Comparison of ENCODE assay signal across 25 cellular contexts in the genomic region with DNA sequence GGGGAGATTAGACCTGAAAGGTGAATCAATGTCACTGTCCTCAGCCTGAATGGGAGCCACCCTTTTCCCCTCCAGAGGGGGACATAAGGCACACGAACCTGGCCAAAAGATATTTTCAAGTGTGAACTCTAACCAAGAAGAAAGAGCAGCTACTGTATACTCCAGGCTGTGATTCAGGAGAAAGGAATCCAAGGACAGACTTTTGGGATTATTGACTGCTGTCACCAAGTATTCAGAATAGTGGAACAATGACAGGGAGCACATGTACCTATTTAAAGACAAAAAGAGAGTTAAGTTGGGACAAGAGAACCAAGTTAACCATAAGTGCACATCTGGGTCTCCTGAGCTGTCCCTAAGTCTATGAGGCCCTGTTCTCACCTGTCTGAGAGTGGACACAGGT. TPM values are rescaled to one million over a fixed set of nuclear protein-coding genes. Genes with fewer than 3 reads are reported as not detected.
DNase-seq lines count a peak whose midpoint lies in the region; ATAC-seq and TF ChIP-seq lines count a peak whose summit lies in the region.
"Had no signal": no experiment of that assay in that cellular context is flagged by ENCODE, and none has a peak within 500 bp of the region (broad histone marks: within the 10 kb centered on the region; RNA-seq: fewer than 3 reads in every experiment).

No MANE protein-coding gene starts in this region.

- no peak overlapping the region for H3K27ac Mint-ChIP-seq in T-helper 2 cell treated with Interferon-gamma antibody and Interleukin-4, amounts not matched to agents 5 μg/mL and 100 μg/mL, for 36 hours
- peak overlapping the region in 1 of 8 donors; percentile 43 for H3K27ac Mint-ChIP-seq in CD8-positive, alpha-beta memory T cell
- no peak overlapping the region for H3K27ac Mint-ChIP-seq in nephron
- no peak overlapping the region for H3K27ac Mint-ChIP-seq in activated CD8-positive, alpha-beta memory T cell treated with anti-CD3 and anti-CD28 coated beads, Interleukin-2, amount 10 ng/mL, durations not matched to agents 7 days and 5 days

- no peak for TF ChIP-seq CTCF in WERI-Rb-1 (IDR thresholded peaks at IDR 0.05; ENCODE audit: low read depth, low read length)
- no peak for TF ChIP-seq CTCF in nephron (IDR thresholded peaks at IDR 0.05; ENCODE audit: unreplicated experiment in 3 of 3)

- peaks cover 10% of the 10 kb centered on the region for H3K4me1 Mint-ChIP-seq in T-helper 2 cell treated with Interferon-gamma antibody and Interleukin-4, amounts not matched to agents 5 μg/mL and 100 μg/mL, for 36 hours (ENCODE audit: low read depth)
- peaks cover 13 to 26% (median 17%) of the 10 kb centered on the region in 3 donors for H3K4me1 Mint-ChIP-seq in CD8-positive, alpha-beta memory T cell
- H3K4me1 Mint-ChIP-seq in nephron = peaks cover 17% of the 10 kb centered on the region
- peaks cover 25% of the 10 kb centered on the region for H3K4me1 Mint-ChIP-seq in activated CD8-positive, alpha-beta memory T cell treated with anti-CD3 and anti-CD28 coated beads, Interleukin-2, amount 10 ng/mL, durations not matched to agents 7 days and 5 days

- H3K4me3 Mint-ChIP-seq in T-helper 2 cell treated with Interferon-gamma antibody and Interleukin-4, amounts not matched to agents 5 μg/mL and 100 μg/mL, for 36 hours = peak overlapping the region; percentile 90
- H3K4me3 Mint-ChIP-seq in CD8-positive, alpha-beta memory T cell = peak overlapping the region in 4 of 7 donors; percentile 25 to 77 (median 47)
- H3K4me3 Mint-ChIP-seq in nephron = peak overlapping the region; percentile 55 to 92 (median 69)
- no peak overlapping the region for H3K4me3 Mint-ChIP-seq in activated CD8-positive, alpha-beta memory T cell treated with anti-CD3 and anti-CD28 coated beads, Interleukin-2, amount 10 ng/mL, durations not matched to agents 7 days and 5 days

- H3K23ac ChIP-seq in mesenchymal stem cell (ENCODE audit: low read length in 2 of 2) = no peak overlapping the region

- no peak overlapping the region for H3K4me3 ChIP-seq in CD8-positive, alpha-beta memory T cell (ENCODE audit: low read length)
- H3K4me3 ChIP-seq in WERI-Rb-1 (ENCODE audit: low read depth, low read length) (no peak overlapping the region), mesenchymal stem cell (ENCODE audit: insufficient read depth in 1 of 2, low read depth in 1 of 2, low read length in 2 of 2) (no peak overlapping the region)
- H3K4me3 ChIP-seq: gastroesophageal sphincter, mucosa of descending colon, pancreas, transverse colon had no signal

- H3K4me2 ChIP-seq in mesenchymal stem cell (ENCODE audit: low read length, poor library complexity, severe bottlenecking) = no peak overlapping the region

- no peak overlapping the region for H4K8ac ChIP-seq in mesenchymal stem cell (ENCODE audit: low read length)

- no peak overlapping the region for H2BK15ac ChIP-seq in mesenchymal stem cell (ENCODE audit: low read depth, poor library complexity, severe bottlenecking)

- no peak overlapping the region for H2BK120ac ChIP-seq in mesenchymal stem cell (ENCODE audit: low read depth, low read length)

- no peak overlapping the region for H3K18ac ChIP-seq in mesenchymal stem cell (ENCODE audit: low read depth in 1 of 2, low read length in 2 of 2)

- POLR2A ChIA-PET in CD8-positive, alpha-beta memory T cell (lab: Charles Lee) = no interaction called here

- H2BK5ac ChIP-seq in mesenchymal stem cell (ENCODE audit: low read depth, low read length, poor library complexity, severe bottlenecking) = no peak overlapping the region

- no peak for DNase-seq in T-helper 2 cell treated with Interferon-gamma antibody and Interleukin-4, amounts not matched to agents 5 μg/mL and 100 μg/mL, for 36 hours (ENCODE audit: low spot score)
- no peak for DNase-seq in T-helper 2 cell
- no peak for DNase-seq in CD8-positive, alpha-beta memory T cell
- no peak for DNase-seq in WERI-Rb-1
- DNase-seq in mesenchymal stem cell = no peak
- DNase-seq in activated CD8-positive, alpha-beta memory T cell treated with anti-CD3 and anti-CD28 coated beads, Interleukin-2, amount 10 ng/mL, durations not matched to agents 7 days and 5 days = no peak
- DNase-seq: BE2C; GDM1; mucosa of descending colon; NCI-H1092; NCI-H2081 treated with DMSO at 0.1 percent for 48 hours; NCI-H510A treated with DMSO at 0.1 percent for 48 hours; pancreas; stimulated activated CD4-positive, alpha-beta T cell treated with anti-CD3 and anti-CD28 coated beads, Interleukin-1b, Interleukin-23, amount 100 ng/mL, for 48 hours; stimulated activated naive CD4-positive, alpha-beta T cell treated with Interleukin-2 at 50 U/mL for 16 hours; transverse colon had no signal

- H3K4me1 ChIP-seq in CD8-positive, alpha-beta memory T cell (ENCODE audit: insufficient read depth, low read length) = peaks cover 12% of the 10 kb centered on the region
- H3K4me1 ChIP-seq in mesenchymal stem cell (ENCODE audit: control insufficient read depth, insufficient read depth, low read depth, low read length) = peaks cover 12% of the 10 kb centered on the region
- H3K4me1 ChIP-seq: BE2C had no signal

- CTCF ChIA-PET in CD8-positive, alpha-beta memory T cell (lab: Charles Lee) = interaction anchor here (2.3 kb wide), 1 partner anchor 13 kb away, joined by 6 read pairs; no protein-coding TSS in a partner anchor
- CTCF ChIA-PET in activated CD8-positive, alpha-beta memory T cell treated with anti-CD3 and anti-CD28 coated beads, Interleukin-2, amount 10 ng/mL, durations not matched to agents 7 days and 5 days (lab: Charles Lee) = interaction anchor here (1.1 to 1.3 kb wide), 2 partner anchors 27 to 29 kb away, joined by 3 read pairs; no protein-coding TSS in a partner anchor

- WGBS in mesenchymal stem cell = 45% methylated on average over 1 of the region's 1 CpG

- H3K27me3 ChIP-seq in CD8-positive, alpha-beta memory T cell (ENCODE audit: insufficient read depth, low read length, poor library complexity, severe bottlenecking) = no peaks in the 10 kb centered on the region
- H3K27me3 ChIP-seq in WERI-Rb-1 (ENCODE audit: insufficient read depth, low read depth, severe bottlenecking) = no peaks in the 10 kb centered on the region
- no peaks in the 10 kb centered on the region for H3K27me3 ChIP-seq in mesenchymal stem cell (ENCODE audit: control insufficient read depth in 1 of 2, insufficient read depth in 1 of 2, low read length in 2 of 2)
- H3K27me3 ChIP-seq: BE2C, pancreas had no signal

- H3K9ac ChIP-seq in mesenchymal stem cell (ENCODE audit: low read length) = no peak overlapping the region
- H3K9ac ChIP-seq: KMS-11 had no signal

- no peak for ATAC-seq in activated CD8-positive, alpha-beta memory T cell treated with anti-CD3 and anti-CD28 coated beads, Interleukin-2, amount 10 ng/mL, durations not matched to agents 7 days and 5 days
- ATAC-seq in GM18873 (IDR thresholded peaks at IDR 0.05; ENCODE audit: low FRiP score, unreplicated experiment) = no peak
- ATAC-seq: esophagus mucosa, gastroesophageal sphincter, mucosa of descending colon, pancreas had no signal

- no peak overlapping the region for H2AFZ ChIP-seq in mesenchymal stem cell (ENCODE audit: low read depth, low read length)

- H3K27me3 Mint-ChIP-seq in T-helper 2 cell treated with Interferon-gamma antibody and Interleukin-4, amounts not matched to agents 5 μg/mL and 100 μg/mL, for 36 hours (ENCODE audit: low read depth) = no peaks in the 10 kb centered on the region
- H3K27me3 Mint-ChIP-seq in CD8-positive, alpha-beta memory T cell = peaks cover 0 to 1% of the 10 kb centered on the region in 2 donors
- peaks cover 13% of the 10 kb centered on the region for H3K27me3 Mint-ChIP-seq in nephron (ENCODE audit: low read depth)
- H3K27me3 Mint-ChIP-seq in activated CD8-positive, alpha-beta memory T cell treated with anti-CD3 and anti-CD28 coated beads, Interleukin-2, amount 10 ng/mL, durations not matched to agents 7 days and 5 days = no peaks in the 10 kb centered on the region
- H3K27me3 Mint-ChIP-seq: central memory CD8-positive, alpha-beta T cell had no signal

- no peak overlapping the region for H3K4ac ChIP-seq in mesenchymal stem cell (ENCODE audit: low read depth in 1 of 2, low read length in 2 of 2)

- no peak overlapping the region for H2AK5ac ChIP-seq in mesenchymal stem cell (ENCODE audit: low read length, severe bottlenecking)

- no peak overlapping the region for H3K14ac ChIP-seq in mesenchymal stem cell (ENCODE audit: low read length in 2 of 2)

- H3K36me3 ChIP-seq in CD8-positive, alpha-beta memory T cell (ENCODE audit: insufficient read depth, low read length) = peaks cover 19% of the 10 kb centered on the region
- peaks cover 61% of the 10 kb centered on the region for H3K36me3 ChIP-seq in WERI-Rb-1
- peaks cover 23 to 35% of the 10 kb centered on the region in 2 experiments for H3K36me3 ChIP-seq in mesenchymal stem cell (ENCODE audit: control insufficient read depth in 1 of 2, insufficient read depth in 2 of 2, low read depth in 1 of 2, low read length in 2 of 2)
- H3K36me3 ChIP-seq: BE2C had no signal

- H3K27ac ChIP-seq in CD8-positive, alpha-beta memory T cell (ENCODE audit: low read depth, low read length) = no peak overlapping the region
- H3K27ac ChIP-seq in WERI-Rb-1 (peak overlapping the region; percentile 57), mesenchymal stem cell (ENCODE audit: low read length, poor library complexity, severe bottlenecking) (no peak overlapping the region)
- H3K27ac ChIP-seq: gastroesophageal sphincter, KMS-11, pancreas, transverse colon had no signal

- H3K36me3 Mint-ChIP-seq in T-helper 2 cell treated with Interferon-gamma antibody and Interleukin-4, amounts not matched to agents 5 μg/mL and 100 μg/mL, for 36 hours (ENCODE audit: low read depth) = peaks cover 27% of the 10 kb centered on the region
- peaks cover 0 to 40% (median 4%) of the 10 kb centered on the region in 3 donors for H3K36me3 Mint-ChIP-seq in CD8-positive, alpha-beta memory T cell
- H3K36me3 Mint-ChIP-seq in nephron (ENCODE audit: low read depth) = peaks cover 20% of the 10 kb centered on the region
- H3K36me3 Mint-ChIP-seq in activated CD8-positive, alpha-beta memory T cell treated with anti-CD3 and anti-CD28 coated beads, Interleukin-2, amount 10 ng/mL, durations not matched to agents 7 days and 5 days = peaks cover 18% of the 10 kb centered on the region

- no peaks in the 10 kb centered on the region for H3K9me3 ChIP-seq in CD8-positive, alpha-beta memory T cell (ENCODE audit: low read length)
- peaks cover 4% of the 10 kb centered on the region for H3K9me3 ChIP-seq in WERI-Rb-1 (ENCODE audit: severe bottlenecking)
- no peaks in the 10 kb centered on the region for H3K9me3 ChIP-seq in mesenchymal stem cell (ENCODE audit: control insufficient read depth, low read length)
- H3K9me3 ChIP-seq: BE2C, gastroesophageal sphincter, mucosa of descending colon, pancreas, transverse colon had no signal

- H2BK12ac ChIP-seq in mesenchymal stem cell (ENCODE audit: low read length in 2 of 2) = no peak overlapping the region

- H3K79me1 ChIP-seq in mesenchymal stem cell (replicated peaks; ENCODE audit: low read length, poor library complexity, severe bottlenecking) = peaks cover 33% of the 10 kb centered on the region

- no peak overlapping the region for H4K91ac ChIP-seq in mesenchymal stem cell (ENCODE audit: low read length)

- no peaks in the 10 kb centered on the region for H3K9me3 Mint-ChIP-seq in T-helper 2 cell treated with Interferon-gamma antibody and Interleukin-4, amounts not matched to agents 5 μg/mL and 100 μg/mL, for 36 hours
- H3K9me3 Mint-ChIP-seq in CD8-positive, alpha-beta memory T cell = no peaks in the 10 kb centered on the region
- H3K9me3 Mint-ChIP-seq in nephron = no peaks in the 10 kb centered on the region
- no peaks in the 10 kb centered on the region for H3K9me3 Mint-ChIP-seq in activated CD8-positive, alpha-beta memory T cell treated with anti-CD3 and anti-CD28 coated beads, Interleukin-2, amount 10 ng/mL, durations not matched to agents 7 days and 5 days (ENCODE audit: low read depth)
- H3K9me3 Mint-ChIP-seq: central memory CD8-positive, alpha-beta T cell had no signal

RNA-seq across cellular contexts. Expression of a gene that starts 2.4 kb away (rescaled TPM):
- 10 to 100 TPM; 79.1 to 79.4 TPM for total RNA-seq in CD8-positive, alpha-beta memory T cell
- 24.4 TPM for polyA plus RNA-seq in CD8-positive, alpha-beta memory T cell
- 52.7 TPM for polyA plus RNA-seq in mesenchymal stem cell (2013, experiment 1 of 2)
- polyA plus RNA-seq in mesenchymal stem cell (2013, experiment 2 of 2) = 52.5 TPM
- 10 to 100 TPM; 59.1 to 72.8 TPM for total RNA-seq in activated CD8-positive, alpha-beta memory T cell treated with anti-CD3 and anti-CD28 coated beads, Interleukin-2, amount 10 ng/mL, durations not matched to agents 7 days and 5 days

RNA-seq across cellular contexts. Expression of a gene that starts 10.6 kb away (rescaled TPM):
- total RNA-seq in CD8-positive, alpha-beta memory T cell = not detected
- polyA plus RNA-seq in CD8-positive, alpha-beta memory T cell = not detected
- not detected for polyA plus RNA-seq in mesenchymal stem cell (2013, experiment 1 of 2)
- not detected for polyA plus RNA-seq in mesenchymal stem cell (2013, experiment 2 of 2)
- total RNA-seq in activated CD8-positive, alpha-beta memory T cell treated with anti-CD3 and anti-CD28 coated beads, Interleukin-2, amount 10 ng/mL, durations not matched to agents 7 days and 5 days = not detected
- total RNA-seq: A172, esophagus mucosa, gastroesophageal sphincter, H4, HT-29, mucosa of descending colon, pancreas, transverse colon had no signal
- polyA plus RNA-seq: pancreas had no signal

RNA-seq across cellular contexts. Expression of a gene that starts 27.5 kb away (rescaled TPM):
- total RNA-seq in CD8-positive, alpha-beta memory T cell = 10 to 100 TPM; 10.8 to 12.8 TPM
- polyA plus RNA-seq in CD8-positive, alpha-beta memory T cell = 0.22 TPM
- polyA plus RNA-seq in mesenchymal stem cell (2013, experiment 1 of 2) = 3.3 TPM
- polyA plus RNA-seq in mesenchymal stem cell (2013, experiment 2 of 2) = 3.0 TPM
- 10 to 100 TPM; 12.4 to 36.7 TPM for total RNA-seq in activated CD8-positive, alpha-beta memory T cell treated with anti-CD3 and anti-CD28 coated beads, Interleukin-2, amount 10 ng/mL, durations not matched to agents 7 days and 5 days

RNA-seq across cellular contexts. Expression of a gene that starts 27.5 kb away (rescaled TPM):
- total RNA-seq in CD8-positive, alpha-beta memory T cell = under 1 TPM; 0.50 to 0.66 TPM
- polyA plus RNA-seq in CD8-positive, alpha-beta memory T cell = 0.39 TPM
- polyA plus RNA-seq in mesenchymal stem cell (2013, experiment 1 of 2) = 4.9 TPM
- 5.1 TPM for polyA plus RNA-seq in mesenchymal stem cell (2013, experiment 2 of 2)
- total RNA-seq in activated CD8-positive, alpha-beta memory T cell treated with anti-CD3 and anti-CD28 coated beads, Interleukin-2, amount 10 ng/mL, durations not matched to agents 7 days and 5 days = 1 to 10 TPM; 1.1 to 1.2 TPM

RNA-seq across cellular contexts. Expression of a gene that starts 34.0 kb away (rescaled TPM):
- total RNA-seq in CD8-positive, alpha-beta memory T cell = 100 to 1,000 TPM; 397 to 449 TPM
- 213 TPM for polyA plus RNA-seq in CD8-positive, alpha-beta memory T cell
- 897 TPM for polyA plus RNA-seq in mesenchymal stem cell (2013, experiment 1 of 2)
- 851 TPM for polyA plus RNA-seq in mesenchymal stem cell (2013, experiment 2 of 2)
- 100 to 1,000 TPM; 229 to 287 TPM for total RNA-seq in activated CD8-positive, alpha-beta memory T cell treated with anti-CD3 and anti-CD28 coated beads, Interleukin-2, amount 10 ng/mL, durations not matched to agents 7 days and 5 days
